ENCODE assay signal across 14 cellular contexts in genomic region chr21:35338881-35339632, GRCh38.
DNase-seq lines count a peak whose midpoint lies in the region; ATAC-seq and TF ChIP-seq lines count a peak whose summit lies in the region.
"Had no signal": no experiment of that assay in that cellular context is flagged by ENCODE, and none has a peak within 500 bp of the region (broad histone marks: within the 10 kb centered on the region; RNA-seq: fewer than 3 reads in every experiment).

No MANE protein-coding gene starts in this region.

- CTCF ChIA-PET in HEK293 (lab: Yijun Ruan, JAX) = no interaction called here
- CTCF ChIA-PET in WTC11 (lab: Charles Lee) = interaction anchor here (1.1 kb wide), 1 partner anchor 288 kb away, joined by 3 read pairs; no protein-coding TSS in a partner anchor

- TF ChIP-seq CTCF in HEK293 (tag by site-specific recombination; IDR thresholded peaks at IDR 0.05) = no peak
- no peak for TF ChIP-seq CTCF in WTC11 (IDR thresholded peaks at IDR 0.05)
- no peak for TF ChIP-seq CTCF in esophagus muscularis mucosa (IDR thresholded peaks at IDR 0.05)

- intact Hi-C loops in esophagus muscularis mucosa (cut with DNase I) = no loop called here

- no peaks in the 10 kb centered on the region for H3K36me3 ChIP-seq in HEK293 (ENCODE audit: control insufficient read depth in 2 of 2, insufficient read depth in 1 of 2, low read length in 2 of 2)
- no peaks in the 10 kb centered on the region for H3K36me3 ChIP-seq in esophagus muscularis mucosa
- H3K36me3 ChIP-seq: BE2C had no signal

- no peak for ATAC-seq in WTC11
- ATAC-seq in HG02852 (IDR thresholded peaks at IDR 0.05; ENCODE audit: unreplicated experiment) = no peak
- ATAC-seq in GM18520 (IDR thresholded peaks at IDR 0.05; ENCODE audit: unreplicated experiment) = no peak
- ATAC-seq: HCT116 had no signal

- H3K4me1 Mint-ChIP-seq in WTC11 = peaks cover 6% of the 10 kb centered on the region

- H3K27me3 ChIP-seq in esophagus muscularis mucosa = peaks cover 0 to 5% (median 0%) of the 10 kb centered on the region in 4 donors
- H3K27me3 ChIP-seq: BE2C had no signal

- H3K27ac ChIP-seq in HEK293 (ENCODE audit: extremely low read depth, low read depth, low read length) (no peak overlapping the region), esophagus muscularis mucosa (replicated peaks in 1 of 4) (no peak overlapping the region)

- H3K36me3 Mint-ChIP-seq in WTC11 = 0 out of 2 replicates have a peak, but pooled peaks cover 2% of the 10 kb centered on the region

- no peak for TF ChIP-seq EP300 in esophagus muscularis mucosa (IDR thresholded peaks at IDR 0.05)

- WGBS in esophagus muscularis mucosa = 91% methylated on average over 6 of the region's 6 CpGs

- H3K4me3 Mint-ChIP-seq in WTC11 = no peak overlapping the region
- H3K4me3 Mint-ChIP-seq: CD4-positive, alpha-beta T cell had no signal

- DNase-seq in WTC11 (ENCODE audit: low spot score) (no peak), esophagus muscularis mucosa (ENCODE audit: extremely low spot score) (peak; percentile 55), NK-92 (lab: John Stamatoyannopoulos, UW; ENCODE audit: unreplicated experiment) (no peak)
- DNase-seq: ACHN; BE2C; C1 segment of cervical spinal cord; Caco-2; CD4-positive, alpha-beta T cell; GOT3; H7 had no signal

- H3K27ac Mint-ChIP-seq in WTC11 = no peak overlapping the region
- H3K27ac Mint-ChIP-seq: CD4-positive, alpha-beta T cell had no signal

- no peak for TF ChIP-seq POLR2A in esophagus muscularis mucosa (IDR thresholded peaks at IDR 0.05; ENCODE audit: low read depth)

- H3K9me3 Mint-ChIP-seq in WTC11 = peaks cover 13% of the 10 kb centered on the region

- no peaks in the 10 kb centered on the region for H3K27me3 Mint-ChIP-seq in WTC11 (ENCODE audit: low read depth)
- H3K27me3 Mint-ChIP-seq: CD4-positive, alpha-beta T cell had no signal

- H3K4me3 ChIP-seq in HEK293 (ENCODE audit: low read depth, low read length) = no peak overlapping the region
- H3K4me3 ChIP-seq in esophagus muscularis mucosa = no peak overlapping the region

- H3K9me3 ChIP-seq in HEK293 (ENCODE audit: control insufficient read depth, insufficient read depth, low read depth, low read length) (no peaks in the 10 kb centered on the region), esophagus muscularis mucosa (no peaks in the 10 kb centered on the region)
- H3K9me3 ChIP-seq: Caco-2 had no signal

- POLR2A ChIA-PET in HEK293 (lab: Yijun Ruan, JAX) (no interaction called here), WTC11 (lab: Charles Lee) (no interaction called here)

- H3K4me1 ChIP-seq in HEK293 (ENCODE audit: control insufficient read depth, insufficient read depth, low read length) (no peaks in the 10 kb centered on the region), esophagus muscularis mucosa (no peaks in the 10 kb centered on the region)
- H3K4me1 ChIP-seq: BE2C had no signal

TF ChIP-seq in HEK293, 187 proteins besides CTCF, POLR2A, EP300 and RAD21 (continues in another document):
- TF ChIP-seq EGR2 (tag by site-specific recombination; IDR thresholded peaks at IDR 0.05; ENCODE audit: low read depth) (0 out of 2 replicates have a peak, but pooled peaks have one; percentile 16), MYNN (tag by site-specific recombination; IDR thresholded peaks at IDR 0.05; ENCODE audit: borderline replicate concordance) (no peak), ZNF423 (tag by site-specific recombination; IDR thresholded peaks at IDR 0.05) (no peak), ZNF747 (tag by site-specific recombination; IDR thresholded peaks at IDR 0.05) (no peak), ZNF202 (tag by site-specific recombination; IDR thresholded peaks at IDR 0.05; ENCODE audit: borderline replicate concordance) (no peak), KLF9 (tag by site-specific recombination; IDR thresholded peaks at IDR 0.05; ENCODE audit: low read depth) (no peak), BCL11A (tag by site-specific recombination; IDR thresholded peaks at IDR 0.05; ENCODE audit: low read depth) (no peak), YY1 (tag by site-specific recombination; IDR thresholded peaks at IDR 0.05) (no peak), TCF7L2 (IDR thresholded peaks at IDR 0.05; ENCODE audit: borderline replicate concordance, low read depth, low read length) (no peak), PBX3 (CRISPR knock-in tag; IDR thresholded peaks at IDR 0.05) (no peak), ZNF629 (tag by site-specific recombination; IDR thresholded peaks at IDR 0.05) (no peak), PRDM6 (tag by site-specific recombination; IDR thresholded peaks at IDR 0.05) (no peak)

TF ChIP-seq in WTC11, 78 proteins besides CTCF, POLR2A, EP300 and RAD21:
- TF ChIP-seq GTF2I (CRISPR knock-in tag; conservative IDR thresholded peaks at IDR 0.05) (0 out of 2 replicates have a peak, but pooled peaks have one; percentile 41), ZSCAN18 (CRISPR knock-in tag; IDR thresholded peaks at IDR 0.05) (no peak), USF1 (CRISPR knock-in tag; IDR thresholded peaks at IDR 0.05) (no peak), CBFB (CRISPR knock-in tag; IDR thresholded peaks at IDR 0.05; ENCODE audit: low read depth) (no peak), ESRRA (CRISPR knock-in tag; IDR thresholded peaks at IDR 0.05; ENCODE audit: borderline replicate concordance) (no peak)
